ENCODE assay signal across 22 cellular contexts in the genomic region with DNA sequence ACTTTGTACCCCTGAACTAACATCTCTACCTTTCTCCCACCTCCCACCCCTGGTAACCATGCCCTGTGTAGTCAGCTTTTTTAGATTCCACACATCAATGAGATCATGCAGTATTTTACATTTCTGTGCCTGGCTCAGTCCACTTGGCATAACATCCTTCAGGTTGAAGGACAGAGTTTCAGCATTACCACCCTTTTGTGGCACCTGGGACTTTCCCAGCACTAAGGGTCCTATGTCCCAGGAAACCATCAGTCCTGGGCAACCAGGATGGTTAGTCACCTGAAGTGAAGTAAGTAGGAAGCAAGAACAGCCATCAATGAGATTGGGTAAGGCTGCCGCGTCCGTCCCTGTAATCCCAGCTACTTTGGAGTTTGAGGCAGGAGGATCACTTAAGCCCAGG.
DNase-seq lines count a peak whose midpoint lies in the region; ATAC-seq and TF ChIP-seq lines count a peak whose summit lies in the region.
"Had no signal": no experiment of that assay in that cellular context is flagged by ENCODE, and none has a peak within 500 bp of the region (broad histone marks: within the 10 kb centered on the region; RNA-seq: fewer than 3 reads in every experiment).

No MANE protein-coding gene starts in this region.

- H3K27me3 ChIP-seq in body of pancreas (no peaks in the 10 kb centered on the region), tibial artery (peaks cover 0 to 8% of the 10 kb centered on the region in 2 donors)
- H3K27me3 ChIP-seq: BLaER1 had no signal

- TF ChIP-seq CTCF in body of pancreas (IDR thresholded peaks at IDR 0.05) (no peak), mesothelial cell of epicardium (IDR thresholded peaks at IDR 0.05; ENCODE audit: unreplicated experiment) (no peak), tibial artery (IDR thresholded peaks at IDR 0.05) (no peak)

- H3K27me3 Mint-ChIP-seq in mesothelial cell of epicardium (ENCODE audit: low read depth) = peaks cover 4% of the 10 kb centered on the region

- DNase-seq in NCI-H82 (lab: John Stamatoyannopoulos, UW) (peak; percentile 46), NCI-H82 treated with DMSO at 0.1 percent for 48 hours (lab: John Stamatoyannopoulos, UW; ENCODE audit: unreplicated experiment) (no peak), body of pancreas (peak in 3 of 4 donors; percentile 9 to 58 (median 23)), mesothelial cell of epicardium (ENCODE audit: low spot score in 2 of 2, unreplicated experiment in 2 of 2) (no peak), tibial artery (no peak), cortex of kidney (lab: John Stamatoyannopoulos, UW) (no peak)
- DNase-seq: CD4-positive, CD25-positive, alpha-beta regulatory T cell; CD8-positive, alpha-beta T cell; DMS 273 treated with DMSO at 0.1 percent for 48 hours; DMS79; EL; GDM1; H9 had no signal

- no peaks in the 10 kb centered on the region for H3K36me3 Mint-ChIP-seq in mesothelial cell of epicardium
- H3K36me3 Mint-ChIP-seq: CD4-positive, CD25-positive, alpha-beta regulatory T cell; CD8-positive, alpha-beta T cell had no signal

- H3K27ac Mint-ChIP-seq in mesothelial cell of epicardium = peak overlapping the region; percentile 77
- H3K27ac Mint-ChIP-seq: B cell; CD8-positive, alpha-beta T cell; GM23338; H9 had no signal

- H3K9me3 Mint-ChIP-seq in mesothelial cell of epicardium = no peaks in the 10 kb centered on the region
- H3K9me3 Mint-ChIP-seq: CD4-positive, CD25-positive, alpha-beta regulatory T cell; CD8-positive, alpha-beta T cell; GM23338 had no signal

- intact Hi-C loops in body of pancreas (cut with DNase I) = no loop called here
- intact Hi-C loops in tibial artery (cut with DNase I; ENCODE audit: low total_unique reads) = no loop called here

- H3K4me3 ChIP-seq in body of pancreas (no peak overlapping the region), tibial artery (no peak overlapping the region)
- H3K4me3 ChIP-seq: BLaER1, GM12878, GM23338 had no signal

- ATAC-seq in body of pancreas = no peak
- no peak for ATAC-seq in HG02678 (IDR thresholded peaks at IDR 0.05; ENCODE audit: unreplicated experiment)
- no peak for ATAC-seq in GM18909 (IDR thresholded peaks at IDR 0.05; ENCODE audit: poor library complexity, unreplicated experiment)
- ATAC-seq: CD8-positive, alpha-beta T cell; GM12878; GM23338; HCT116 had no signal

- H3K4me3 Mint-ChIP-seq in mesothelial cell of epicardium = no peak overlapping the region
- H3K4me3 Mint-ChIP-seq: B cell; CD4-positive, CD25-positive, alpha-beta regulatory T cell; CD8-positive, alpha-beta T cell; GM23338; H9 had no signal

- no peaks in the 10 kb centered on the region for H3K9me3 ChIP-seq in body of pancreas
- H3K9me3 ChIP-seq in tibial artery = no peaks in the 10 kb centered on the region
- H3K9me3 ChIP-seq: BLaER1 had no signal

- no peak for TF ChIP-seq POLR2A in body of pancreas (IDR thresholded peaks at IDR 0.05)

- peaks cover 30% of the 10 kb centered on the region for H3K4me1 Mint-ChIP-seq in mesothelial cell of epicardium
- H3K4me1 Mint-ChIP-seq: B cell; CD4-positive, CD25-positive, alpha-beta regulatory T cell had no signal

- WGBS in body of pancreas, 2 donors = 51 to 70% methylated on average over 3 of the region's 3 CpGs

- H3K4me1 ChIP-seq in body of pancreas (peaks cover 9% of the 10 kb centered on the region), tibial artery (no peaks in the 10 kb centered on the region)
- H3K4me1 ChIP-seq: BLaER1 had no signal

- H3K27ac ChIP-seq in body of pancreas (no peak overlapping the region), tibial artery (no peak overlapping the region)
- H3K27ac ChIP-seq: 22Rv1, BLaER1, C4-2B had no signal

- H3K36me3 ChIP-seq in body of pancreas (replicated peaks in 1 of 2; ENCODE audit: insufficient read depth in 1 of 2, low read depth in 2 of 2) (no peaks in the 10 kb centered on the region), tibial artery (no peaks in the 10 kb centered on the region)
- H3K36me3 ChIP-seq: BLaER1 had no signal

Comparison
In these comparisons a context has a peak if more than half of its experiments do, and no peak if none do; other contexts are left out.
1. DNase-seq: peak in NCI-H82 (single experiment) and body of pancreas (3 of 4); none in NCI-H82 treated with DMSO at 0.1 percent for 48 hours (single experiment), mesothelial cell of epicardium (0 of 2), tibial artery (0 of 2) and cortex of kidney (single experiment).